35 cellular contexts compared by ENCODE assay signal in genomic region chr12:77438639-77439038, GRCh38.
"Had no signal": no experiment of that assay in that cellular context is flagged by ENCODE, and none has a peak within 500 bp of the region (broad histone marks: within the 10 kb centered on the region; RNA-seq: fewer than 3 reads in every experiment).

No MANE protein-coding gene starts in this region.

- H3K9me3 ChIP-seq: adrenal gland, ascending aorta, body of pancreas, breast epithelium had no signal

- H3K27ac Mint-ChIP-seq: activated B cell treated with CpG ODN at 0.5 μM for 24 hours; activated CD4-positive, alpha-beta memory T cell treated with anti-CD3 and anti-CD28 coated beads for 36 hours; activated CD4-positive, alpha-beta T cell treated with anti-CD3 and anti-CD28 coated beads, Interleukin-2, amount 10 ng/mL, durations not matched to agents 24 days and 14 days; activated CD8-positive, alpha-beta T cell treated with anti-CD3 and anti-CD28 coated beads for 36 hours; activated naive CD4-positive, alpha-beta T cell treated with anti-CD3 and anti-CD28 coated beads for 36 hours; activated naive CD4-positive, alpha-beta T cell treated with anti-CD3 and anti-CD28 coated beads, Interleukin-2, amount 50 U/mL, for 72 hours; activated naive CD8-positive, alpha-beta T cell treated with anti-CD3 and anti-CD28 coated beads for 36 hours; activated T-cell treated with anti-CD3 and anti-CD28 coated beads, Interleukin-2, amount 50 U/mL, for 72 hours; activated T-helper 1 cell treated with anti-CD3 and anti-CD28 coated beads, Interleukin-12 subunit alpha, Interleukin-12 subunit beta, Interleukin-2, Interleukin-4 antibody, amounts not matched to agents 30 ng/mL and 10 ng/mL and 1 ng/mL, durations not matched to agents 14 hours and 24 hours and 36 hours; activated T-helper 17 cell treated with anti-CD3 and anti-CD28 coated beads, Interleukin-2, amount 50 U/mL, for 72 hours; T-helper 1 cell treated with Interleukin-12 subunit alpha and Interleukin-12 subunit beta and Interleukin-4 antibody, amounts not matched to agents 30 μg/mL and 1 μg/mL, for 36 hours; T-helper 2 cell treated with Interferon-gamma antibody and Interleukin-4, amounts not matched to agents 5 μg/mL and 100 μg/mL, for 36 hours had no signal

- H3K4me3 ChIP-seq: adrenal gland, ascending aorta, body of pancreas, breast epithelium had no signal

- H3K9me3 Mint-ChIP-seq: activated B cell treated with CpG ODN at 0.5 μM for 24 hours; activated CD4-positive, alpha-beta T cell treated with anti-CD3 and anti-CD28 coated beads, Interleukin-2, amount 10 ng/mL, durations not matched to agents 24 days and 14 days; activated CD8-positive, alpha-beta T cell treated with anti-CD3 and anti-CD28 coated beads for 36 hours; activated naive CD4-positive, alpha-beta T cell treated with anti-CD3 and anti-CD28 coated beads for 36 hours; activated naive CD8-positive, alpha-beta T cell treated with anti-CD3 and anti-CD28 coated beads for 36 hours; activated T-cell treated with anti-CD3 and anti-CD28 coated beads, Interleukin-2, amount 50 U/mL, for 4 hours; activated T-cell treated with anti-CD3 and anti-CD28 coated beads, Interleukin-2, amount 50 U/mL, for 72 hours; activated T-helper 1 cell treated with anti-CD3 and anti-CD28 coated beads, Interleukin-12 subunit alpha, Interleukin-12 subunit beta, Interleukin-2, Interleukin-4 antibody, amounts not matched to agents 30 ng/mL and 10 ng/mL and 1 ng/mL, durations not matched to agents 14 hours and 24 hours and 36 hours; activated T-helper 17 cell treated with anti-CD3 and anti-CD28 coated beads, Interleukin-2, amount 50 U/mL, for 72 hours; T-helper 1 cell treated with Interleukin-12 subunit alpha and Interleukin-12 subunit beta and Interleukin-4 antibody, amounts not matched to agents 30 μg/mL and 1 μg/mL, for 36 hours; T-helper 2 cell treated with Interferon-gamma antibody and Interleukin-4, amounts not matched to agents 5 μg/mL and 100 μg/mL, for 36 hours had no signal

- H3K27ac ChIP-seq: adrenal gland, ascending aorta, body of pancreas, brain microvascular endothelial cell, breast epithelium, VCaP had no signal

- H3K4me1 ChIP-seq: adrenal gland, ascending aorta, body of pancreas, breast epithelium had no signal

- H3K4me3 Mint-ChIP-seq: activated B cell treated with CpG ODN at 0.5 μM for 24 hours; activated CD4-positive, alpha-beta memory T cell treated with anti-CD3 and anti-CD28 coated beads for 36 hours; activated CD4-positive, alpha-beta T cell treated with anti-CD3 and anti-CD28 coated beads, Interleukin-2, amount 10 ng/mL, durations not matched to agents 24 days and 14 days; activated CD8-positive, alpha-beta T cell treated with anti-CD3 and anti-CD28 coated beads for 36 hours; activated naive CD4-positive, alpha-beta T cell treated with anti-CD3 and anti-CD28 coated beads for 36 hours; activated naive CD8-positive, alpha-beta T cell treated with anti-CD3 and anti-CD28 coated beads for 36 hours; activated T-cell treated with anti-CD3 and anti-CD28 coated beads, Interleukin-2, amount 50 U/mL, for 4 hours; activated T-cell treated with anti-CD3 and anti-CD28 coated beads, Interleukin-2, amount 50 U/mL, for 72 hours; activated T-helper 1 cell treated with anti-CD3 and anti-CD28 coated beads, Interleukin-12 subunit alpha, Interleukin-12 subunit beta, Interleukin-2, Interleukin-4 antibody, amounts not matched to agents 30 ng/mL and 10 ng/mL and 1 ng/mL, durations not matched to agents 14 hours and 24 hours and 36 hours; activated T-helper 17 cell treated with anti-CD3 and anti-CD28 coated beads, Interleukin-2, amount 50 U/mL, for 72 hours; T-helper 1 cell treated with Interleukin-12 subunit alpha and Interleukin-12 subunit beta and Interleukin-4 antibody, amounts not matched to agents 30 μg/mL and 1 μg/mL, for 36 hours; T-helper 2 cell treated with Interferon-gamma antibody and Interleukin-4, amounts not matched to agents 5 μg/mL and 100 μg/mL, for 36 hours had no signal

- ATAC-seq: activated CD8-positive, alpha-beta T cell treated with anti-CD3 and anti-CD28 coated beads for 36 hours; activated naive CD4-positive, alpha-beta T cell treated with anti-CD3 and anti-CD28 coated beads, Interleukin-2, amount 50 U/mL, for 72 hours; activated T-cell treated with anti-CD3 and anti-CD28 coated beads, Interleukin-2, amount 50 U/mL, for 4 hours; activated T-cell treated with anti-CD3 and anti-CD28 coated beads, Interleukin-2, amount 50 U/mL, for 72 hours; activated T-helper 17 cell treated with anti-CD3 and anti-CD28 coated beads, Interleukin-2, amount 50 U/mL, for 72 hours; body of pancreas had no signal

- H3K4me1 Mint-ChIP-seq: activated B cell treated with CpG ODN at 0.5 μM for 24 hours; activated CD4-positive, alpha-beta T cell treated with anti-CD3 and anti-CD28 coated beads, Interleukin-2, amount 10 ng/mL, durations not matched to agents 24 days and 14 days; activated naive CD8-positive, alpha-beta T cell treated with anti-CD3 and anti-CD28 coated beads for 36 hours; activated T-helper 17 cell treated with anti-CD3 and anti-CD28 coated beads, Interleukin-2, amount 50 U/mL, for 72 hours had no signal

- FAIRE-seq: TTC549 had no signal

- H3K27me3 ChIP-seq: adrenal gland, ascending aorta, body of pancreas, brain microvascular endothelial cell, breast epithelium had no signal

- DNase-seq: activated B cell treated with CpG ODN at 0.5 μM for 24 hours; activated CD4-positive, alpha-beta memory T cell treated with anti-CD3 and anti-CD28 coated beads for 36 hours; activated CD4-positive, alpha-beta T cell treated with anti-CD3 and anti-CD28 coated beads for 4 hours; activated CD4-positive, alpha-beta T cell treated with anti-CD3 and anti-CD28 coated beads, Interleukin-2, amount 10 ng/mL, durations not matched to agents 24 days and 14 days; activated CD4-positive, alpha-beta T cell treated with anti-CD3 and anti-CD28 coated beads, Interleukin-2, amount 50 U/mL, for 1 hour; activated CD4-positive, alpha-beta T cell treated with anti-CD3 and anti-CD28 coated beads, Interleukin-2, amount 50 U/mL, for 4 hours; activated CD4-positive, CD25-positive, alpha-beta regulatory T cell treated with anti-CD3 and anti-CD28 coated beads, Interleukin-2, amount 50 U/mL, for 72 hours; activated CD8-positive, alpha-beta memory T cell treated with anti-CD3 and anti-CD28 coated beads, Interleukin-2, amount 50 U/mL, for 4 hours; activated CD8-positive, alpha-beta T cell treated with anti-CD3 and anti-CD28 coated beads for 36 hours; activated effector memory CD4-positive, alpha-beta T cell treated with anti-CD3 and anti-CD28 coated beads, Interleukin-2, amount 50 U/mL, for 16 hours; activated gamma-delta T cell treated with Interleukin-2 at 50 U/mL for 16 hours; activated naive CD4-positive, alpha-beta T cell; activated naive CD4-positive, alpha-beta T cell treated with anti-CD3 and anti-CD28 coated beads for 36 hours; activated naive CD4-positive, alpha-beta T cell treated with anti-CD3 and anti-CD28 coated beads, Interleukin-2, amount 50 U/mL, for 16 hours; activated naive CD8-positive, alpha-beta T cell treated with anti-CD3 and anti-CD28 coated beads for 36 hours; activated T-cell treated with anti-CD3 and anti-CD28 coated beads for 4 hours; activated T-cell treated with anti-CD3 and anti-CD28 coated beads, Interleukin-2, amount 50 U/mL, for 1 hour; activated T-cell treated with anti-CD3 and anti-CD28 coated beads, Interleukin-2, amount 50 U/mL, for 4 hours; activated T-cell treated with anti-CD3 and anti-CD28 coated beads, Interleukin-2, amount 50 U/mL, for 72 hours; adrenal gland; amniotic stem cell; body of pancreas; brain microvascular endothelial cell; central memory CD4-positive, alpha-beta T cell; T-helper 2 cell; T-helper 9 cell had no signal

- H3K36me3 Mint-ChIP-seq: activated CD4-positive, alpha-beta memory T cell treated with anti-CD3 and anti-CD28 coated beads for 36 hours; activated naive CD4-positive, alpha-beta T cell treated with anti-CD3 and anti-CD28 coated beads, Interleukin-2, amount 50 U/mL, for 72 hours; activated naive CD8-positive, alpha-beta T cell treated with anti-CD3 and anti-CD28 coated beads for 36 hours had no signal

- H3K27me3 Mint-ChIP-seq: activated B cell treated with CpG ODN at 0.5 μM for 24 hours; activated CD4-positive, alpha-beta memory T cell treated with anti-CD3 and anti-CD28 coated beads for 36 hours; activated CD4-positive, alpha-beta T cell treated with anti-CD3 and anti-CD28 coated beads, Interleukin-2, amount 10 ng/mL, durations not matched to agents 24 days and 14 days; activated CD8-positive, alpha-beta T cell treated with anti-CD3 and anti-CD28 coated beads for 36 hours; activated naive CD8-positive, alpha-beta T cell treated with anti-CD3 and anti-CD28 coated beads for 36 hours; activated T-helper 17 cell treated with anti-CD3 and anti-CD28 coated beads, Interleukin-2, amount 50 U/mL, for 72 hours had no signal

- H3K36me3 ChIP-seq: adrenal gland, ascending aorta, brain microvascular endothelial cell, breast epithelium had no signal
